8 cellular contexts compared by ENCODE assay signal in the genomic region with DNA sequence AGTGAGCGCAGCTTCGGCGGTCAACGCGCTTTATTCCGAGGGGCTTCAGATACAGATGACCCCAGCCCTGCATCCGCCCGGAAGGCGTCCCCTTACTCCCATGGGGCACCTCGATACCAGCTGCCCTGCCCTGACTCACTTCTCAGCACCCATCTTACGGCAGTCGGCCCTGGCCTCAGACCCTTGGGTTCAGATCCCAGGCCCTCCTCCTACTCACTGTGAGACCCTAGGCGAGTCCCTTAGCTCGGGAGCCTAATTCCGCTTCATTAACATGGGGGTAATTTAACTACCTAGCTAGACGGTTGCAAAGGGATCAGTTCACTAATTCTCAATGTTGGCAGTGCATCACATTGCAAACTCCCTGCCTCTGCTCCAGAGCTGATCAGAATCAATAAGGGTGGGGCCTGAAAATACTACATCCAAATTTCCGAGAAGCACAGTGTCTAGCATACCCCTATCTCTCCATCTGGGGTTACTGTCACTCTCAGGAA. TPM values are rescaled to one million over a fixed set of nuclear protein-coding genes. Genes with fewer than 3 reads are reported as not detected.
DNase-seq lines count a peak whose midpoint lies in the region; ATAC-seq and TF ChIP-seq lines count a peak whose summit lies in the region.

No MANE protein-coding gene starts in this region.

- H3K27ac Mint-ChIP-seq in endodermal cell (peak overlapping the region; percentile 87), nephron (peak overlapping the region; percentile 61 to 85 (median 81))

- ATAC-seq in HG02678 (IDR thresholded peaks at IDR 0.05; ENCODE audit: unreplicated experiment) = no peak

- H3K9me3 Mint-ChIP-seq in endodermal cell = no peaks in the 10 kb centered on the region
- no peaks in the 10 kb centered on the region for H3K9me3 Mint-ChIP-seq in nephron

- 26 to 36% methylated on average over 11 to 17 of the region's 17 CpGs for WGBS in endodermal cell (ENCODE audit: insufficient coverage in 1 of 2, insufficient read length in 1 of 2), 2 experiments

- peak; percentile 50; the same call in 1 of the 2 replicates for TF ChIP-seq POLR2A in Raji (IDR thresholded peaks at IDR 0.05; ENCODE audit: insufficient read depth, low read depth, low read length)

- peak overlapping the region; percentile 63 for H3K4me3 ChIP-seq in GM12864 (ENCODE audit: low read depth, low read length)
- peak overlapping the region; percentile 87 for H3K4me3 ChIP-seq in endodermal cell (ENCODE audit: low read length)

- H3K36me3 Mint-ChIP-seq in endodermal cell (ENCODE audit: low read depth) (peaks cover 22% of the 10 kb centered on the region), nephron (ENCODE audit: low read depth) (peaks cover 18% of the 10 kb centered on the region)

- H3K4me1 ChIP-seq in endodermal cell (ENCODE audit: control insufficient read depth, insufficient read depth, low read length) = no peaks in the 10 kb centered on the region

- no peak overlapping the region for H3K9ac ChIP-seq in endodermal cell (ENCODE audit: extremely low read depth, low read length, poor library complexity, severe bottlenecking)

- H3K27me3 ChIP-seq in endodermal cell (ENCODE audit: control insufficient read depth, insufficient read depth, low read length, poor library complexity, severe bottlenecking) = no peaks in the 10 kb centered on the region

- H3K27ac ChIP-seq in endodermal cell (ENCODE audit: low read depth, low read length) = no peak overlapping the region

- H3K27me3 Mint-ChIP-seq in endodermal cell (ENCODE audit: insufficient read depth) (no peaks in the 10 kb centered on the region), nephron (ENCODE audit: low read depth) (peaks cover 5% of the 10 kb centered on the region)

- H3K4me3 Mint-ChIP-seq in endodermal cell (peak overlapping the region; percentile 90), nephron (peak overlapping the region; percentile 90 to 95 (median 95))

- H3K36me3 ChIP-seq in endodermal cell (ENCODE audit: control insufficient read depth, insufficient read depth, low read length) = peaks cover 32% of the 10 kb centered on the region

- H3K4me1 Mint-ChIP-seq in endodermal cell (peaks cover 19% of the 10 kb centered on the region), nephron (peaks cover 30% of the 10 kb centered on the region)

- DNase-seq in GM12864 (ENCODE audit: low read depth) (no peak), endodermal cell (no peak), medulla oblongata (ENCODE audit: extremely low spot score) (no peak), NCI-H187 treated with DMSO at 0.1 percent for 48 hours (lab: John Stamatoyannopoulos, UW) (no peak), NCI-H1092 treated with DMSO at 0.1 percent for 48 hours (lab: John Stamatoyannopoulos, UW) (no peak)

- H3K9me3 ChIP-seq in endodermal cell (ENCODE audit: control insufficient read depth, low read length) = no peaks in the 10 kb centered on the region

- TF ChIP-seq CTCF in GM12864 (IDR thresholded peaks at IDR 0.05; ENCODE audit: low read depth, low read length, missing control alignments) (no peak), endodermal cell (conservative IDR thresholded peaks at IDR 0.05) (no peak), nephron (IDR thresholded peaks at IDR 0.05; ENCODE audit: unreplicated experiment in 3 of 3) (no peak)

RNA-seq across cellular contexts. Expression of a gene that starts 0.3 kb away (rescaled TPM):
- 100 to 1,000 TPM; 195 to 215 TPM for total RNA-seq in endodermal cell
- polyA plus RNA-seq in endodermal cell (2013, experiment 1 of 2) = 90.5 TPM
- polyA plus RNA-seq in endodermal cell (2013, experiment 2 of 2) = 92.9 TPM

RNA-seq across cellular contexts. Expression of a gene that starts 5.1 kb away (rescaled TPM):
- 10 to 100 TPM; 19.1 to 24.8 TPM for total RNA-seq in endodermal cell
- 17.5 TPM for polyA plus RNA-seq in endodermal cell (2013, experiment 1 of 2)
- 14.9 TPM for polyA plus RNA-seq in endodermal cell (2013, experiment 2 of 2)

RNA-seq across cellular contexts. Expression of a gene that starts 43.0 kb away (rescaled TPM):
- 10 to 100 TPM; 54.2 to 60.9 TPM for total RNA-seq in endodermal cell
- polyA plus RNA-seq in endodermal cell (2013, experiment 1 of 2) = 61.4 TPM
- polyA plus RNA-seq in endodermal cell (2013, experiment 2 of 2) = 58.7 TPM

RNA-seq across cellular contexts. Expression of a gene that starts 53.5 kb away (rescaled TPM):
- 10 to 100 TPM; 60.0 to 61.0 TPM for total RNA-seq in endodermal cell
- 41.2 TPM for polyA plus RNA-seq in endodermal cell (2013, experiment 1 of 2)
- 39.4 TPM for polyA plus RNA-seq in endodermal cell (2013, experiment 2 of 2)

RNA-seq across cellular contexts. Expression of a gene that starts 55.2 kb away (rescaled TPM):
- total RNA-seq in endodermal cell = 10 to 100 TPM; 59.2 to 75.7 TPM
- polyA plus RNA-seq in endodermal cell (2013, experiment 1 of 2) = 43.2 TPM
- polyA plus RNA-seq in endodermal cell (2013, experiment 2 of 2) = 39.4 TPM
